Comparison of ENCODE assay signal across 1 cellular context in genomic region chr3:15610083-15610482, GRCh38.
A peak's percentile ranks its signal among the peaks of the same experiment; 100 is the strongest.
TF ChIP-seq lines count a peak whose summit lies in the region.

No MANE protein-coding gene starts in this region.

TF ChIP-seq in HepG2, 621 proteins besides CTCF, POLR2A, EP300 and RAD21:
- TF ChIP-seq, protein P1, sequence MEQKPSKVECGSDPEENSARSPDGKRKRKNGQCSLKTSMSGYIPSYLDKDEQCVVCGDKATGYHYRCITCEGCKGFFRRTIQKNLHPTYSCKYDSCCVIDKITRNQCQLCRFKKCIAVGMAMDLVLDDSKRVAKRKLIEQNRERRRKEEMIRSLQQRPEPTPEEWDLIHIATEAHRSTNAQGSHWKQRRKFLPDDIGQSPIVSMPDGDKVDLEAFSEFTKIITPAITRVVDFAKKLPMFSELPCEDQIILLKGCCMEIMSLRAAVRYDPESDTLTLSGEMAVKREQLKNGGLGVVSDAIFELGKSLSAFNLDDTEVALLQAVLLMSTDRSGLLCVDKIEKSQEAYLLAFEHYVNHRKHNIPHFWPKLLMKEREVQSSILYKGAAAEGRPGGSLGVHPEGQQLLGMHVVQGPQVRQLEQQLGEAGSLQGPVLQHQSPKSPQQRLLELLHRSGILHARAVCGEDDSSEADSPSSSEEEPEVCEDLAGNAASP (CRISPR knock-in tag; IDR thresholded peaks at IDR 0.05; ENCODE audit: borderline replicate concordance), result no peak
- TF ChIP-seq ZNF644 (CRISPR knock-in tag; IDR thresholded peaks at IDR 0.05; ENCODE audit: low read depth) (peak; percentile 73; the same call in 1 of the 2 replicates), CEBPG (CRISPR knock-in tag; IDR thresholded peaks at IDR 0.05) (peak; percentile 53; the same call in 1 of the 2 replicates), ZNF124 (CRISPR knock-in tag; IDR thresholded peaks at IDR 0.05) (no peak), CBX5 (CRISPR knock-in tag; IDR thresholded peaks at IDR 0.05; ENCODE audit: borderline replicate concordance) (0 out of 2 replicates have a peak, but pooled peaks have one; percentile 26), JUNB (CRISPR knock-in tag; IDR thresholded peaks at IDR 0.05; ENCODE audit: borderline replicate concordance) (no peak), CEBPB (IDR thresholded peaks at IDR 0.05; ENCODE audit: borderline replicate concordance, low read depth, low read length) (peak; percentile 90), POLR2AphosphoS2 (IDR thresholded peaks at IDR 0.05; ENCODE audit: low read depth, low read length) (no peak), FOXM1 (CRISPR knock-in tag; IDR thresholded peaks at IDR 0.05) (no peak), ZNF761 (CRISPR knock-in tag; conservative IDR thresholded peaks at IDR 0.05) (no peak), PLRG1 (conservative IDR thresholded peaks at IDR 0.05) (no peak), HOXA7 (CRISPR knock-in tag; IDR thresholded peaks at IDR 0.05) (no peak), ZBTB33 (CRISPR knock-in tag; IDR thresholded peaks at IDR 0.05) (peak; percentile 62; the same call in 1 of the 2 replicates)
- TF ChIP-seq, protein P2, sequence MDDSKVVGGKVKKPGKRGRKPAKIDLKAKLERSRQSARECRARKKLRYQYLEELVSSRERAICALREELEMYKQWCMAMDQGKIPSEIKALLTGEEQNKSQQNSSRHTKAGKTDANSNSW (CRISPR knock-in tag; IDR thresholded peaks at IDR 0.05; ENCODE audit: borderline replicate concordance), result no peak
- TF ChIP-seq, protein P3, sequence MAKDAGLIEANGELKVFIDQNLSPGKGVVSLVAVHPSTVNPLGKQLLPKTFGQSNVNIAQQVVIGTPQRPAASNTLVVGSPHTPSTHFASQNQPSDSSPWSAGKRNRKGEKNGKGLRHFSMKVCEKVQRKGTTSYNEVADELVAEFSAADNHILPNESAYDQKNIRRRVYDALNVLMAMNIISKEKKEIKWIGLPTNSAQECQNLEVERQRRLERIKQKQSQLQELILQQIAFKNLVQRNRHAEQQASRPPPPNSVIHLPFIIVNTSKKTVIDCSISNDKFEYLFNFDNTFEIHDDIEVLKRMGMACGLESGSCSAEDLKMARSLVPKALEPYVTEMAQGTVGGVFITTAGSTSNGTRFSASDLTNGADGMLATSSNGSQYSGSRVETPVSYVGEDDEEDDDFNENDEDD (CRISPR knock-in tag; IDR thresholded peaks at IDR 0.05; ENCODE audit: borderline replicate concordance), result no peak
